10 cellular contexts compared by ENCODE assay signal in genomic region chr5:78886650-78887230, GRCh38.
A peak's percentile ranks its signal among the peaks of the same experiment; 100 is the strongest.
DNase-seq lines count a peak whose midpoint lies in the region; ATAC-seq, FAIRE-seq and TF ChIP-seq lines count a peak whose summit lies in the region.
"Had no signal": no experiment of that assay in that cellular context is flagged by ENCODE, and none has a peak within 500 bp of the region (broad histone marks: within the 10 kb centered on the region; RNA-seq: fewer than 3 reads in every experiment).

No MANE protein-coding gene starts in this region.

- no peak overlapping the region for H3K4me3 Mint-ChIP-seq in CD4-positive, alpha-beta memory T cell
- no peak overlapping the region for H3K4me3 Mint-ChIP-seq in mesothelial cell of epicardium

- CTCF ChIA-PET in CD4-positive, alpha-beta memory T cell (lab: Charles Lee; ENCODE audit: partially characterized antibody): interaction anchor here (1.2 to 2.7 kb wide), 5 partner anchors 11 to 247 kb away, joined by 3 to 10 read pairs (median 5); no protein-coding TSS in a partner anchor
- CTCF ChIA-PET in HEK293T (lab: Yijun Ruan, JAX): interaction anchor here (1.3 to 1.7 kb wide), 2 partner anchors 12 to 79 kb away, joined by 4 to 5 read pairs; no protein-coding TSS in a partner anchor
- CTCF ChIA-PET in GM12878 (lab: Yijun Ruan, JAX): interaction anchor here (0.7 to 6.6 kb wide), 23 partner anchors 9 to 565 kb away, joined by 3 to 55 read pairs (median 4); no protein-coding TSS in a partner anchor

- TF ChIP-seq POLR2A in GM12878 (IDR thresholded peaks at IDR 0.05; ENCODE audit: low read depth, low read length): no peak

- H3K79me2 ChIP-seq in GM12878 (ENCODE audit: control insufficient read depth, insufficient read depth, low read length): no peaks in the 10 kb centered on the region

- peak; percentile 51 for TF ChIP-seq RAD21 in GM12878 (IDR thresholded peaks at IDR 0.05; ENCODE audit: insufficient read depth, low read depth, low read length)

- H3K9ac ChIP-seq in GM12878 (ENCODE audit: control insufficient read depth, insufficient read depth, low read length): no peak overlapping the region

- intact Hi-C loops in CD4-positive, alpha-beta memory T cell (cut with micrococcal nuclease): loop anchor here (1.0 kb wide), 1 partner anchor 247 kb away; no protein-coding TSS in a partner anchor
- intact Hi-C loops in GM12878 (cut with micrococcal nuclease; ENCODE audit: unreplicated experiment): loop anchor here (5.0 to 10.0 kb wide), 5 partner anchors 52 to 414 kb away; partner anchors contain the start of gene LHFPL2

- FAIRE-seq in GM12878 (lab: Jason Lieb, UNC): no peak

- no peak overlapping the region for H3K27ac ChIP-seq in CD4-positive, alpha-beta memory T cell (ENCODE audit: low read depth, low read length)
- H3K27ac ChIP-seq in GM12878 (ENCODE audit: control insufficient read depth, insufficient read depth): no peak overlapping the region

- H3K9me3 ChIP-seq in CD4-positive, alpha-beta memory T cell (ENCODE audit: control insufficient read depth in 1 of 2, low read length in 2 of 2): no peaks in the 10 kb centered on the region
- no peaks in the 10 kb centered on the region for H3K9me3 ChIP-seq in GM12878 (replicated peaks; ENCODE audit: control insufficient read depth, insufficient read depth, low read length)

- peaks cover 8% of the 10 kb centered on the region for H3K4me1 ChIP-seq in CD4-positive, alpha-beta memory T cell (ENCODE audit: insufficient read depth, low read length)
- peaks cover 21% of the 10 kb centered on the region for H3K4me1 ChIP-seq in GM12878 (ENCODE audit: control insufficient read depth, insufficient read depth, low read length)

- in situ Hi-C loops in GM12878 (cut with MboI): loop anchor here (5.0 kb wide), 1 partner anchor 129 kb away; no protein-coding TSS in a partner anchor

- H4K20me1 ChIP-seq in GM12878 (ENCODE audit: control insufficient read depth, insufficient read depth): no peaks in the 10 kb centered on the region

- TF ChIP-seq CTCF in GM12878 (IDR thresholded peaks at IDR 0.05 in 2 of 3, conservative IDR thresholded peaks at IDR 0.05 in 1 of 3; ENCODE audit: control insufficient read depth in 2 of 3, extremely low read depth in 1 of 3, insufficient read depth in 1 of 3, low read depth in 3 of 3, low read length in 3 of 3) (peak; percentile 37 to 52 (median 38); a peak in 5 of 6 replicates), mesothelial cell of epicardium (IDR thresholded peaks at IDR 0.05; ENCODE audit: unreplicated experiment) (peak; percentile 55)

- ATAC-seq in GM12878 (peak; percentile 25), GM19324 (IDR thresholded peaks at IDR 0.05; ENCODE audit: low FRiP score, unreplicated experiment) (no peak), GM18861 (IDR thresholded peaks at IDR 0.05; ENCODE audit: unreplicated experiment) (no peak)

- no peaks in the 10 kb centered on the region for H3K36me3 ChIP-seq in CD4-positive, alpha-beta memory T cell (ENCODE audit: insufficient read depth, low read length)
- no peaks in the 10 kb centered on the region for H3K36me3 ChIP-seq in GM12878 (ENCODE audit: control insufficient read depth in 2 of 2, insufficient read depth in 2 of 2, low read length in 1 of 2)

- RAD21 ChIA-PET in GM12878 (lab: Charles Lee; ENCODE audit: unreplicated experiment): interaction anchor here (0.9 to 2.3 kb wide), 6 partner anchors 79 to 349 kb away, joined by 3 to 6 read pairs (median 4); no protein-coding TSS in a partner anchor

- peak in 3 of 5 donors; percentile 2 to 14 (median 11) for DNase-seq in CD4-positive, alpha-beta memory T cell
- DNase-seq in HEK293T (ENCODE audit: extremely low spot score): peak; percentile 14
- DNase-seq in GM12878 (ENCODE audit: low read depth, low spot score): no peak
- DNase-seq in mesothelial cell of epicardium (ENCODE audit: low spot score in 2 of 2, unreplicated experiment in 2 of 2): no peak
- DNase-seq in stimulated activated CD4-positive, alpha-beta T cell treated with anti-CD3 and anti-CD28 coated beads, Interleukin-12 subunit alpha, Interleukin-12 subunit beta, amount 100 ng/mL, for 4 hours: no peak
- no peak for DNase-seq in activated gamma-delta T cell treated with Interleukin-2 at 50 U/mL for 16 hours
- DNase-seq: activated CD4-positive, alpha-beta T cell treated with anti-CD3 and anti-CD28 coated beads, Interleukin-2, amount 50 U/mL, for 48 hours had no signal

- BruUV-seq in GM12878 (replicated peaks; lab: Mats Ljungman, UMichigan): no TSS peak

- peak overlapping the region in 1 of 7 donors; percentile 13 for H3K27ac Mint-ChIP-seq in CD4-positive, alpha-beta memory T cell
- no peak overlapping the region for H3K27ac Mint-ChIP-seq in mesothelial cell of epicardium
- H3K27ac Mint-ChIP-seq: IgD-negative memory B cell had no signal

- no peaks in the 10 kb centered on the region for H3K27me3 Mint-ChIP-seq in CD4-positive, alpha-beta memory T cell
- no peaks in the 10 kb centered on the region for H3K27me3 Mint-ChIP-seq in mesothelial cell of epicardium (ENCODE audit: low read depth)

- H3K9me3 Mint-ChIP-seq in CD4-positive, alpha-beta memory T cell: no peaks in the 10 kb centered on the region
- no peaks in the 10 kb centered on the region for H3K9me3 Mint-ChIP-seq in mesothelial cell of epicardium
- H3K9me3 Mint-ChIP-seq: IgD-negative memory B cell had no signal

- H3K36me3 Mint-ChIP-seq in CD4-positive, alpha-beta memory T cell: peaks cover 6 to 15% of the 10 kb centered on the region in 2 donors
- H3K36me3 Mint-ChIP-seq in mesothelial cell of epicardium: peaks cover 1% of the 10 kb centered on the region

- no peak for TF ChIP-seq EP300 in GM12878 (IDR thresholded peaks at IDR 0.05; ENCODE audit: borderline replicate concordance in 1 of 2, control insufficient read depth in 1 of 2, low read depth in 2 of 2, low read length in 2 of 2)

- 92% methylated on average over 2 of the region's 2 CpGs for WGBS in GM12878 (ENCODE audit: insufficient coverage, insufficient replicate concordance, low lambda C conversion rate, missing lambda C conversion rate)

- POLR2A ChIA-PET in CD4-positive, alpha-beta memory T cell (lab: Charles Lee; ENCODE audit: partially characterized antibody): no interaction called here
- POLR2A ChIA-PET in HEK293T (lab: Yijun Ruan, JAX) (no interaction called here), GM12878 (lab: Charles Lee) (no interaction called here)

- SMC1A ChIA-PET in GM12878 (lab: Charles Lee; ENCODE audit: uncharacterized antibody, unreplicated experiment): interaction anchor here (0.6 to 3.1 kb wide), 19 partner anchors 9 to 670 kb away, joined by 3 to 17 read pairs (median 3); no protein-coding TSS in a partner anchor

- H2AFZ ChIP-seq in GM12878 (ENCODE audit: control insufficient read depth, low read depth, low read length): no peak overlapping the region

- peaks cover 7 to 17% (median 13%) of the 10 kb centered on the region in 4 donors for H3K4me1 Mint-ChIP-seq in CD4-positive, alpha-beta memory T cell
- peaks cover 15% of the 10 kb centered on the region for H3K4me1 Mint-ChIP-seq in mesothelial cell of epicardium

- H3K4me3 ChIP-seq in CD4-positive, alpha-beta memory T cell (ENCODE audit: low read length in 2 of 2): no peak overlapping the region
- no peak overlapping the region for H3K4me3 ChIP-seq in GM12878

- no peaks in the 10 kb centered on the region for H3K27me3 ChIP-seq in CD4-positive, alpha-beta memory T cell (ENCODE audit: insufficient read depth, low read length)
- no peaks in the 10 kb centered on the region; a peak in 1 of 4 replicates for H3K27me3 ChIP-seq in GM12878 (replicated peaks in 1 of 2; ENCODE audit: control insufficient read depth in 2 of 2, insufficient read depth in 2 of 2, low read length in 1 of 2)

- H3K4me2 ChIP-seq in GM12878 (ENCODE audit: control insufficient read depth, insufficient read depth): no peak overlapping the region

TF ChIP-seq in HEK293T, 16 proteins besides CTCF, POLR2A, EP300 and RAD21:
- TF ChIP-seq BHLHE40 (IDR thresholded peaks at IDR 0.05; ENCODE audit: borderline replicate concordance): no peak
- 0 out of 2 replicates have a peak, but pooled peaks have one; percentile 50 for TF ChIP-seq ZNF384 (IDR thresholded peaks at IDR 0.05)
TF ChIP-seq in HEK293T: peak in this region for 1.

TF ChIP-seq in GM12878, 131 proteins besides CTCF, POLR2A, EP300 and RAD21:
- TF ChIP-seq TCF3 (IDR thresholded peaks at IDR 0.05; ENCODE audit: borderline replicate concordance, insufficient read depth, low read depth, low read length): no peak
- TF ChIP-seq ZNF384 (IDR thresholded peaks at IDR 0.05; ENCODE audit: borderline replicate concordance, low read depth, low read length): peak; percentile 65; the same call in 1 of the 2 replicates
- TF ChIP-seq IRF5 (IDR thresholded peaks at IDR 0.05; ENCODE audit: borderline replicate concordance): no peak
- TF ChIP-seq FOS (IDR thresholded peaks at IDR 0.05; ENCODE audit: borderline replicate concordance, extremely low read depth, insufficient read length): no peak
- no peak for TF ChIP-seq HDGF (IDR thresholded peaks at IDR 0.05)
- peak; percentile 63 for TF ChIP-seq SMC3 (IDR thresholded peaks at IDR 0.05; ENCODE audit: borderline replicate concordance, low read length)
- no peak for TF ChIP-seq E2F4 (IDR thresholded peaks at IDR 0.05; ENCODE audit: low read depth, low read length)
- no peak for TF ChIP-seq GABPA (IDR thresholded peaks at IDR 0.05; ENCODE audit: low read depth)
- no peak for TF ChIP-seq IKZF2 (IDR thresholded peaks at IDR 0.05)
- TF ChIP-seq ZNF622 (IDR thresholded peaks at IDR 0.05): no peak

Comparison
In these comparisons a context has a peak if more than half of its experiments do, and no peak if none do; other contexts are left out.
1. DNase-seq: peak in CD4-positive, alpha-beta memory T cell (3 of 5) and HEK293T (single experiment); none in GM12878 (single experiment), mesothelial cell of epicardium (0 of 2), stimulated activated CD4-positive, alpha-beta T cell treated with anti-CD3 and anti-CD28 coated beads, Interleukin-12 subunit alpha, Interleukin-12 subunit beta, amount 100 ng/mL, for 4 hours (single experiment) and activated gamma-delta T cell treated with Interleukin-2 at 50 U/mL for 16 hours (single experiment).